In genomic region chrX:32744906-32745305, GRCh38 we compare ENCODE assay signal across 24 cellular contexts.
"Had no signal": no experiment of that assay in that cellular context is flagged by ENCODE, and none has a peak within 500 bp of the region (broad histone marks: within the 10 kb centered on the region; RNA-seq: fewer than 3 reads in every experiment).

No MANE protein-coding gene starts in this region.

- H3K27ac ChIP-seq: esophagus muscularis mucosa, gastrocnemius medialis, left ventricle myocardium inferior, right lobe of liver, suprapubic skin, tibial nerve had no signal

- H3K27me3 ChIP-seq: esophagus muscularis mucosa, gastrocnemius medialis, right lobe of liver, suprapubic skin, tibial nerve had no signal

- H3K9me3 ChIP-seq: esophagus muscularis mucosa, gastrocnemius medialis, left ventricle myocardium inferior, mucosa of descending colon, right lobe of liver, suprapubic skin, tibial nerve had no signal

- H3K36me3 ChIP-seq: esophagus muscularis mucosa, gastrocnemius medialis, left ventricle myocardium inferior, right lobe of liver, suprapubic skin, tibial nerve had no signal

- H3K4me1 ChIP-seq: gastrocnemius medialis, right lobe of liver, suprapubic skin had no signal

- H3K4me3 ChIP-seq: esophagus muscularis mucosa, gastrocnemius medialis, left ventricle myocardium inferior, lung, mucosa of descending colon, right lobe of liver, suprapubic skin, tibial nerve had no signal

- DNase-seq: activated CD4-positive, alpha-beta T cell treated with anti-CD3 and anti-CD28 coated beads for 1 hour; activated CD4-positive, alpha-beta T cell treated with anti-CD3 and anti-CD28 coated beads, Interleukin-2, amount 10 ng/mL, durations not matched to agents 7 days and 5 days; activated CD8-positive, alpha-beta memory T cell treated with anti-CD3 and anti-CD28 coated beads, Interleukin-2, amount 10 ng/mL, durations not matched to agents 7 days and 5 days; activated CD8-positive, alpha-beta T cell treated with anti-CD3 and anti-CD28 coated beads, Interleukin-2, amount 10 ng/mL, durations not matched to agents 7 days and 5 days; activated naive CD4-positive, alpha-beta T cell; activated T-cell treated with anti-CD3 and anti-CD28 coated beads, Interleukin-2, amount 50 U/mL, for 72 hours; anterior cingulate cortex; caudate nucleus; endodermal cell; gastrocnemius medialis; glutamatergic neuron; islet precursor cell; left ventricle myocardium inferior; mucosa of descending colon; right lobe of liver; small intestine; stimulated activated CD4-positive, alpha-beta T cell treated with anti-CD3 and anti-CD28 coated beads, Interleukin-1b, Interleukin-23, amount 100 ng/mL, for 48 hours; stimulated activated naive CD4-positive, alpha-beta T cell; SW 1271; T1000 had no signal
